ENCODE assay signal across 18 cellular contexts in genomic region chr16:80174416-80174815, GRCh38.
DNase-seq lines count a peak whose midpoint lies in the region; ATAC-seq and TF ChIP-seq lines count a peak whose summit lies in the region.
"Had no signal": no experiment of that assay in that cellular context is flagged by ENCODE, and none has a peak within 500 bp of the region (broad histone marks: within the 10 kb centered on the region; RNA-seq: fewer than 3 reads in every experiment).

No MANE protein-coding gene starts in this region.

- H3K18ac ChIP-seq in IMR-90 (ENCODE audit: low read depth, low read length) (peak overlapping the region; percentile 96), H9 (ENCODE audit: insufficient read length, low read depth, low read length) (no peak overlapping the region)

- H2BK5ac ChIP-seq in IMR-90 (ENCODE audit: low read depth, low read length, poor library complexity, severe bottlenecking) (peak overlapping the region; percentile 99), H9 (ENCODE audit: insufficient read length, low read length) (no peak overlapping the region)

- H3K56ac ChIP-seq in IMR-90 (ENCODE audit: extremely low read depth, insufficient read depth, low read length) (peak overlapping the region; percentile 93; the same call in 1 of the 2 replicates), H9 (ENCODE audit: insufficient read length, low read depth, low read length) (no peak overlapping the region)

- H3K4me2 ChIP-seq in IMR-90 (ENCODE audit: low read depth, low read length): peak overlapping the region; percentile 59; the same call in 1 of the 2 replicates
- no peak overlapping the region for H3K4me2 ChIP-seq in H9 (ENCODE audit: insufficient read depth, insufficient read length, low read length)

- no peaks in the 10 kb centered on the region for H3K79me1 ChIP-seq in IMR-90 (ENCODE audit: low read depth in 1 of 2, low read length in 2 of 2)
- no peaks in the 10 kb centered on the region for H3K79me1 ChIP-seq in H9 (ENCODE audit: insufficient read depth, low read depth, low read length, poor library complexity, severe bottlenecking)

- H4K5ac ChIP-seq in IMR-90 (ENCODE audit: low read depth, low read length) (peak overlapping the region; percentile 96), H9 (ENCODE audit: insufficient read length, low read depth, low read length) (no peak overlapping the region)

- dilution Hi-C loops in IMR-90 (cut with HindIII; ENCODE audit: low sequenced_read_pairs, unreplicated experiment): no loop called here

- no peak overlapping the region for H3T11ph ChIP-seq in H9 (ENCODE audit: low read length)

- peak overlapping the region; percentile 86 to 95 for H4K8ac ChIP-seq in IMR-90 (ENCODE audit: low read depth in 2 of 2, low read length in 2 of 2)
- H4K8ac ChIP-seq in H9 (replicated peaks; ENCODE audit: insufficient read length, low read depth, low read length): no peak overlapping the region

- no peak overlapping the region for H2AFZ ChIP-seq in IMR-90 (replicated peaks; ENCODE audit: low read length, poor library complexity)
- no peak overlapping the region for H2AFZ ChIP-seq in H9 (ENCODE audit: low read length)

- in situ Hi-C loops in IMR-90 (cut with MboI; ENCODE audit: low sequenced_read_pairs): no loop called here

- H3K9me3 ChIP-seq in IMR-90 (ENCODE audit: control insufficient read depth, insufficient read depth, low read length) (no peaks in the 10 kb centered on the region), lung (ENCODE audit: control insufficient read depth in 2 of 2, insufficient read depth in 1 of 2, low read length in 1 of 2) (peaks cover 4% of the 10 kb centered on the region in 2 donors), H9 (ENCODE audit: control insufficient read depth, low read depth, low read length) (no peaks in the 10 kb centered on the region)
- H3K9me3 ChIP-seq: heart right ventricle had no signal

- H3K4ac ChIP-seq in IMR-90 (ENCODE audit: low read depth, low read length) (peak overlapping the region; percentile 88; the same call in 1 of the 2 replicates), H9 (ENCODE audit: low read depth, low read length) (no peak overlapping the region)

- no peak for TF ChIP-seq POLR2A in IMR-90 (IDR thresholded peaks at IDR 0.05; ENCODE audit: low read depth, low read length)

- H3K4me3 Mint-ChIP-seq in H9: no peak overlapping the region
- H3K4me3 Mint-ChIP-seq: activated CD4-positive, alpha-beta T cell treated with anti-CD3 and anti-CD28 coated beads for 36 hours; CD8-positive, alpha-beta T cell had no signal

- H3K36me3 ChIP-seq in IMR-90 (ENCODE audit: control insufficient read depth, insufficient read depth, low read length) (no peaks in the 10 kb centered on the region), lung (ENCODE audit: control insufficient read depth in 2 of 2, insufficient read depth in 2 of 2, low read length in 2 of 2) (no peaks in the 10 kb centered on the region)
- H3K36me3 ChIP-seq: heart right ventricle had no signal

- no TSS peak for BruUV-seq in IMR-90 (replicated peaks; lab: Mats Ljungman, UMichigan)

- no peaks in the 10 kb centered on the region for H3K79me2 ChIP-seq in H9 (ENCODE audit: insufficient read depth, low read length)

- H2BK15ac ChIP-seq in IMR-90 (ENCODE audit: low read depth, low read length) (peak overlapping the region; percentile 96; the same call in 1 of the 3 replicates), H9 (ENCODE audit: low read depth, low read length) (no peak overlapping the region)

- H3K36me3 Mint-ChIP-seq in H9 (ENCODE audit: insufficient read depth in 1 of 3, low read depth in 3 of 3): no peaks in the 10 kb centered on the region
- H3K36me3 Mint-ChIP-seq: CD8-positive, alpha-beta T cell had no signal

- H3K9ac ChIP-seq in IMR-90 (ENCODE audit: low read depth, low read length) (peak overlapping the region; percentile 59; the same call in 1 of the 2 replicates), H9 (ENCODE audit: extremely low read depth, insufficient read length, low read length) (no peak overlapping the region)

- POLR2A ChIA-PET in IMR-90 (lab: Charles Lee; ENCODE audit: unreplicated experiment): no interaction called here

- no peaks in the 10 kb centered on the region for H3K9me1 ChIP-seq in IMR-90 (ENCODE audit: insufficient read depth, low read length)

- no peak overlapping the region for H3K27ac Mint-ChIP-seq in H9
- H3K27ac Mint-ChIP-seq: activated CD4-positive, alpha-beta T cell treated with anti-CD3 and anti-CD28 coated beads for 36 hours; CD8-positive, alpha-beta T cell had no signal

- peak overlapping the region; percentile 86 for H3K27ac ChIP-seq in IMR-90 (ENCODE audit: insufficient read depth, low read length)
- no peak overlapping the region for H3K27ac ChIP-seq in lung (ENCODE audit: low read depth in 1 of 2, low read length in 1 of 2)
- no peak overlapping the region for H3K27ac ChIP-seq in H9 (ENCODE audit: insufficient read length, low read depth, low read length)
- H3K27ac ChIP-seq: coronary artery, heart right ventricle had no signal

- H4K91ac ChIP-seq in IMR-90 (ENCODE audit: insufficient read depth, low read depth, low read length) (peak overlapping the region; percentile 94), H9 (ENCODE audit: insufficient read length, low read depth, low read length) (no peak overlapping the region)

- H3K9me3 Mint-ChIP-seq in H9: no peaks in the 10 kb centered on the region
- H3K9me3 Mint-ChIP-seq: CD8-positive, alpha-beta T cell had no signal

- intact Hi-C loops in IMR-90 (cut with micrococcal nuclease): loop anchor here (1.0 to 10.0 kb wide), 2 partner anchors 24 to 920 kb away; partner anchors contain the start of gene GCSH

- no CpG with 5 or more reads among the region's 2 CpGs for WGBS in IMR-90 (ENCODE audit: extremely low coverage in 2 of 2, insufficient read length in 1 of 2), 2 experiments
- WGBS in lung, 2 donors: 70 to 80% methylated on average over 2 of the region's 2 CpGs
- WGBS in H9 (ENCODE audit: extremely low coverage, insufficient read length, low lambda C conversion rate): no CpG with 5 or more reads among the region's 2 CpGs

- H2AK5ac ChIP-seq in IMR-90 (ENCODE audit: low read depth, low read length) (no peak overlapping the region), H9 (ENCODE audit: insufficient read length, low read length) (no peak overlapping the region)

- H3K23ac ChIP-seq in IMR-90 (ENCODE audit: low read depth, low read length) (peak overlapping the region; percentile 82), H9 (ENCODE audit: insufficient read length, low read depth, low read length) (no peak overlapping the region)

- no peak overlapping the region for H2AK9ac ChIP-seq in IMR-90 (replicated peaks; ENCODE audit: low read depth, low read length, poor library complexity)

- H2BK120ac ChIP-seq in IMR-90 (ENCODE audit: low read depth, low read length) (peak overlapping the region; percentile 99), H9 (ENCODE audit: low read depth, low read length, poor library complexity, severe bottlenecking) (no peak overlapping the region)

- DNase-seq in AG09319 (ENCODE audit: extremely low read depth, low read depth) (peak; percentile 67), IMR-90 (peak; percentile 89), choroid plexus epithelial cell (ENCODE audit: low read depth) (peak; percentile 87), lung (ENCODE audit: low spot score) (no peak), CD1c-positive myeloid dendritic cell (ENCODE audit: extremely low spot score) (no peak), H9 (no peak), HK-2 (ENCODE audit: unreplicated experiment) (no peak), omental fat pad (ENCODE audit: low spot score) (no peak)
- DNase-seq: activated CD4-positive, alpha-beta T cell treated with anti-CD3 and anti-CD28 coated beads for 36 hours; activated gamma-delta T cell; CD8-positive, alpha-beta T cell; heart right ventricle; NCI-H1436 treated with DMSO at 0.1 percent for 48 hours; NK-92 treated with Interleukin-12 subunit alpha and Interleukin-12 subunit beta, amount 100 ng/mL, for 24 hours; posterior cingulate gyrus; stimulated activated CD4-positive, alpha-beta T cell treated with anti-CD3 and anti-CD28 coated beads, Interleukin-2, amount 100 ng/mL, for 24 hours; stimulated activated naive CD4-positive, alpha-beta T cell had no signal

- H3K4me1 ChIP-seq in IMR-90 (ENCODE audit: control insufficient read depth, insufficient read depth, low read length): peaks cover 12% of the 10 kb centered on the region; the same call in 1 of the 2 replicates
- no peaks in the 10 kb centered on the region for H3K4me1 ChIP-seq in lung (ENCODE audit: control insufficient read depth in 2 of 2, insufficient read depth in 2 of 2, low read length in 2 of 2)
- H3K4me1 ChIP-seq in H9 (ENCODE audit: insufficient read depth, low read length): no peaks in the 10 kb centered on the region
- H3K4me1 ChIP-seq: heart right ventricle had no signal

- H3K23me2 ChIP-seq in H9 (ENCODE audit: insufficient read length, low read depth, low read length, poor library complexity, severe bottlenecking): no peaks in the 10 kb centered on the region

- no peaks in the 10 kb centered on the region for H3K27me3 Mint-ChIP-seq in H9 (ENCODE audit: low read depth)

- no peak for TF ChIP-seq RAD21 in IMR-90 (IDR thresholded peaks at IDR 0.05; ENCODE audit: low read length)

- CTCF ChIA-PET in IMR-90 (lab: Yijun Ruan, JAX): interaction anchor here (0.5 to 0.6 kb wide), 2 partner anchors 53 to 576 kb away, joined by 3 to 6 read pairs; no protein-coding TSS in a partner anchor

- H3K14ac ChIP-seq in IMR-90 (replicated peaks; ENCODE audit: low read depth, low read length) (peak overlapping the region; percentile 86), H9 (ENCODE audit: insufficient read depth, low read length) (no peak overlapping the region)

- no peaks in the 10 kb centered on the region for H3K4me1 Mint-ChIP-seq in H9
- H3K4me1 Mint-ChIP-seq: activated CD4-positive, alpha-beta T cell treated with anti-CD3 and anti-CD28 coated beads for 36 hours had no signal

- no peak overlapping the region for H2BK12ac ChIP-seq in H9 (ENCODE audit: insufficient read length, low read depth, low read length)

- H3K4me3 ChIP-seq in IMR-90 (ENCODE audit: insufficient read depth, low read depth, low read length): no peak overlapping the region
- H3K4me3 ChIP-seq in choroid plexus epithelial cell (ENCODE audit: low read depth, low read length): no peak overlapping the region
- no peak overlapping the region for H3K4me3 ChIP-seq in lung
- H3K4me3 ChIP-seq: coronary artery, heart right ventricle had no signal

- TF ChIP-seq CTCF in AG09319 (IDR thresholded peaks at IDR 0.05; ENCODE audit: low read depth, low read length) (no peak), IMR-90 (conservative IDR thresholded peaks at IDR 0.05; ENCODE audit: low read depth, low read length) (no peak), choroid plexus epithelial cell (conservative IDR thresholded peaks at IDR 0.05; ENCODE audit: low read depth, low read length) (no peak), lung (IDR thresholded peaks at IDR 0.05; ENCODE audit: control extremely low read depth, extremely low read depth) (no peak), H9 (conservative IDR thresholded peaks at IDR 0.05) (no peak), omental fat pad (IDR thresholded peaks at IDR 0.05) (no peak)

- no peaks in the 10 kb centered on the region for H3K27me3 ChIP-seq in IMR-90 (ENCODE audit: control insufficient read depth, insufficient read depth, low read length)
- no peaks in the 10 kb centered on the region for H3K27me3 ChIP-seq in lung (ENCODE audit: control insufficient read depth, insufficient read depth)
- no peaks in the 10 kb centered on the region for H3K27me3 ChIP-seq in H9 (ENCODE audit: insufficient read depth, low read length)

- peak overlapping the region; percentile 99 for H2BK20ac ChIP-seq in IMR-90 (ENCODE audit: low read depth, low read length)
- H2BK20ac ChIP-seq in H9 (ENCODE audit: low read depth, low read length, poor library complexity, severe bottlenecking): no peak overlapping the region

- H4K20me1 ChIP-seq in IMR-90 (ENCODE audit: insufficient read depth, low read length) (no peaks in the 10 kb centered on the region), H9 (ENCODE audit: control insufficient read depth, insufficient read depth, insufficient read length) (no peaks in the 10 kb centered on the region)

- ATAC-seq in IMR-90 (ENCODE audit: low read depth): peak; percentile 79
- peak; percentile 47 for ATAC-seq in lung (ENCODE audit: insufficient read depth, low FRiP score)
- no peak for ATAC-seq in omental fat pad (ENCODE audit: low FRiP score)
- ATAC-seq: activated CD4-positive, alpha-beta T cell treated with anti-CD3 and anti-CD28 coated beads for 36 hours; CD8-positive, alpha-beta T cell had no signal

Comparison
In these comparisons a context has a peak if more than half of its experiments do, and no peak if none do; other contexts are left out.
1. DNase-seq: peak in AG09319 (single experiment), IMR-90 (single experiment) and choroid plexus epithelial cell (single experiment); none in lung (single experiment), CD1c-positive myeloid dendritic cell (single experiment), H9 (single experiment), HK-2 (single experiment) and omental fat pad (single experiment).